ENCODE assay signal across 8 cellular contexts in genomic region chr19:38648789-38649304, GRCh38. TPM values are rescaled to one million over a fixed set of nuclear protein-coding genes. Genes with fewer than 3 reads are reported as not detected.
DNase-seq lines count a peak whose midpoint lies in the region; ATAC-seq and TF ChIP-seq lines count a peak whose summit lies in the region.

No MANE protein-coding gene starts in this region.

- H3K9me3 ChIP-seq in adipocyte (ENCODE audit: control insufficient read depth, low read length) (no peaks in the 10 kb centered on the region), thyroid gland (no peaks in the 10 kb centered on the region)

- H3K4me3 ChIP-seq in adipocyte (ENCODE audit: low read length) (peak overlapping the region; percentile 100), thyroid gland (replicated peaks in 1 of 3) (peak overlapping the region; percentile 85 to 99 (median 99))

- TF ChIP-seq CTCF in thyroid gland (IDR thresholded peaks at IDR 0.05): no peak

- no peaks in the 10 kb centered on the region for H3K36me3 ChIP-seq in adipocyte (ENCODE audit: control insufficient read depth, insufficient read depth, low read length, severe bottlenecking)
- H3K36me3 ChIP-seq in thyroid gland: no peaks in the 10 kb centered on the region

- ATAC-seq in GM18907 (IDR thresholded peaks at IDR 0.05; ENCODE audit: unreplicated experiment): no peak
- ATAC-seq in GM21619 (IDR thresholded peaks at IDR 0.05; ENCODE audit: unreplicated experiment): no peak

- H3K4me1 ChIP-seq in adipocyte (ENCODE audit: control insufficient read depth, insufficient read depth, low read length): peaks cover 42% of the 10 kb centered on the region
- peaks cover 43 to 49% of the 10 kb centered on the region in 2 donors for H3K4me1 ChIP-seq in thyroid gland

- DNase-seq in activated CD4-positive, alpha-beta T cell treated with anti-CD3 and anti-CD28 coated beads, Interleukin-2, amount 10 ng/mL, durations not matched to agents 7 days and 5 days: no peak
- DNase-seq in activated CD4-positive, alpha-beta T cell treated with anti-CD3 and anti-CD28 coated beads, Interleukin-2, amount 50 U/mL, for 48 hours: no peak
- DNase-seq in adipocyte (ENCODE audit: low read depth) (peak; percentile 41), left kidney (ENCODE audit: low read depth, low spot score) (peak; percentile 47), thyroid gland (no peak), NCI-H146 treated with DMSO at 0.1 percent for 48 hours (lab: John Stamatoyannopoulos, UW; ENCODE audit: unreplicated experiment) (no peak)

- peaks cover 36% of the 10 kb centered on the region for H3K36me3 Mint-ChIP-seq in activated CD4-positive, alpha-beta T cell treated with anti-CD3 and anti-CD28 coated beads, Interleukin-2, amount 10 ng/mL, durations not matched to agents 7 days and 5 days (ENCODE audit: low read depth)

- peak overlapping the region; percentile 95 for H3K4me3 Mint-ChIP-seq in activated CD4-positive, alpha-beta T cell treated with anti-CD3 and anti-CD28 coated beads, Interleukin-2, amount 10 ng/mL, durations not matched to agents 7 days and 5 days

- intact Hi-C loops in thyroid gland (cut with DNase I): loop anchor here (5.0 kb wide), 1 partner anchor 83 kb away; no protein-coding TSS in a partner anchor

- H3K4me1 Mint-ChIP-seq in activated CD4-positive, alpha-beta T cell treated with anti-CD3 and anti-CD28 coated beads, Interleukin-2, amount 10 ng/mL, durations not matched to agents 7 days and 5 days: peaks cover 63% of the 10 kb centered on the region

- H3K9ac ChIP-seq in adipocyte (ENCODE audit: low read length): peak overlapping the region; percentile 100

- H3K27ac ChIP-seq in thyroid gland: peak overlapping the region; percentile 96 to 97 (median 97)

- POLR2A ChIA-PET in activated CD4-positive, alpha-beta T cell treated with anti-CD3 and anti-CD28 coated beads, Interleukin-2, amount 10 ng/mL, durations not matched to agents 7 days and 5 days (lab: Charles Lee): no interaction called here

- no peak overlapping the region for H3K27ac Mint-ChIP-seq in activated CD4-positive, alpha-beta T cell treated with anti-CD3 and anti-CD28 coated beads, Interleukin-2, amount 10 ng/mL, durations not matched to agents 7 days and 5 days

- TF ChIP-seq POLR2A in thyroid gland (IDR thresholded peaks at IDR 0.05): peak in 1 of 2 donors; percentile 21

- CTCF ChIA-PET in activated CD4-positive, alpha-beta T cell treated with anti-CD3 and anti-CD28 coated beads, Interleukin-2, amount 10 ng/mL, durations not matched to agents 7 days and 5 days (lab: Charles Lee): interaction anchor here (0.9 to 2.9 kb wide), 6 partner anchors 9 to 281 kb away, joined by 3 to 10 read pairs (median 5); partner anchors contain the start of genes FAM98C, MRPS12 and SARS2

- H3K9me3 Mint-ChIP-seq in activated CD4-positive, alpha-beta T cell treated with anti-CD3 and anti-CD28 coated beads, Interleukin-2, amount 10 ng/mL, durations not matched to agents 7 days and 5 days: no peaks in the 10 kb centered on the region

- WGBS in thyroid gland, 2 donors: 0 to 1% methylated on average over 12 of the region's 12 CpGs

- no peaks in the 10 kb centered on the region for H3K27me3 Mint-ChIP-seq in activated CD4-positive, alpha-beta T cell treated with anti-CD3 and anti-CD28 coated beads, Interleukin-2, amount 10 ng/mL, durations not matched to agents 7 days and 5 days

- H3K27me3 ChIP-seq in adipocyte (replicated peaks; ENCODE audit: control insufficient read depth, insufficient read depth, low read length) (no peaks in the 10 kb centered on the region), thyroid gland (no peaks in the 10 kb centered on the region)

RNA-seq across cellular contexts. Expression of gene ACTN4, which starts 1.4 kb away (rescaled TPM):
- 100 to 1,000 TPM; 337 to 354 TPM for total RNA-seq in activated CD4-positive, alpha-beta T cell treated with anti-CD3 and anti-CD28 coated beads, Interleukin-2, amount 10 ng/mL, durations not matched to agents 7 days and 5 days
- 100 to 1,000 TPM; 191 to 479 (median 365) TPM for total RNA-seq in thyroid gland

RNA-seq across cellular contexts. Expression of gene EIF3K, which starts 29.9 kb away (rescaled TPM):
- 100 to 1,000 TPM; 309 to 318 TPM for total RNA-seq in activated CD4-positive, alpha-beta T cell treated with anti-CD3 and anti-CD28 coated beads, Interleukin-2, amount 10 ng/mL, durations not matched to agents 7 days and 5 days
- 100 to 1,000 TPM; 205 to 504 (median 440) TPM for total RNA-seq in thyroid gland

RNA-seq across cellular contexts. Expression of gene MAP4K1, which starts 31.1 kb away (rescaled TPM):
- total RNA-seq in activated CD4-positive, alpha-beta T cell treated with anti-CD3 and anti-CD28 coated beads, Interleukin-2, amount 10 ng/mL, durations not matched to agents 7 days and 5 days: 100 to 1,000 TPM; 282 to 313 TPM
- total RNA-seq in thyroid gland: 1 to 10 TPM in 3 of 4 donors, under 1 TPM in 1; 0.83 to 9.7 (median 2.2) TPM

Comparison
In these comparisons a context has a peak if more than half of its experiments do, and no peak if none do; other contexts are left out.
1. DNase-seq: peak in adipocyte (single experiment) and left kidney (single experiment); none in activated CD4-positive, alpha-beta T cell treated with anti-CD3 and anti-CD28 coated beads, Interleukin-2, amount 10 ng/mL, durations not matched to agents 7 days and 5 days (single experiment), activated CD4-positive, alpha-beta T cell treated with anti-CD3 and anti-CD28 coated beads, Interleukin-2, amount 50 U/mL, for 48 hours (0 of 2), thyroid gland (0 of 2) and NCI-H146 treated with DMSO at 0.1 percent for 48 hours (single experiment).
2. RNA of gene MAP4K1, which starts 31.1 kb away (total RNA-seq): 282 to 313 TPM in activated CD4-positive, alpha-beta T cell treated with anti-CD3 and anti-CD28 coated beads, Interleukin-2, amount 10 ng/mL, durations not matched to agents 7 days and 5 days; 0.83 to 9.7 TPM in thyroid gland; every median in the first group is over 10 times any median in the second.